Comparison of ENCODE assay signal across 17 cellular contexts in genomic region chr9:137647096-137647709, GRCh38. TPM values are rescaled to one million over a fixed set of nuclear protein-coding genes. Genes with fewer than 3 reads are reported as not detected.
DNase-seq lines count a peak whose midpoint lies in the region; ATAC-seq and TF ChIP-seq lines count a peak whose summit lies in the region.
"Had no signal": no experiment of that assay in that cellular context is flagged by ENCODE, and none has a peak within 500 bp of the region (broad histone marks: within the 10 kb centered on the region; RNA-seq: fewer than 3 reads in every experiment).

No MANE protein-coding gene starts in this region.

- peak overlapping the region; percentile 43 for H3K4me2 ChIP-seq in Loucy (ENCODE audit: low read depth, low read length, poor library complexity, severe bottlenecking)

- no peak overlapping the region for H2AFZ ChIP-seq in Loucy (ENCODE audit: low read length)

- H3K4me3 ChIP-seq in Loucy (ENCODE audit: low read length, poor library complexity, severe bottlenecking): no peak overlapping the region
- H3K4me3 ChIP-seq in vagina: no peak overlapping the region
- H3K4me3 ChIP-seq: SK-N-MC had no signal

- intact Hi-C loops in posterior vena cava (cut with DNase I): no loop called here
- intact Hi-C loops in vagina (cut with DNase I): no loop called here

- no peaks in the 10 kb centered on the region for H3F3A ChIP-seq in Loucy (ENCODE audit: low read depth)

- H3K27ac Mint-ChIP-seq in effector memory CD8-positive, alpha-beta T cell: peak overlapping the region; percentile 6 to 29

- TF ChIP-seq CTCF in Loucy (conservative IDR thresholded peaks at IDR 0.05; ENCODE audit: low read length) (no peak), vagina (IDR thresholded peaks at IDR 0.05) (no peak), GM10266 (IDR thresholded peaks at IDR 0.05; ENCODE audit: control insufficient read depth, insufficient read depth, low read depth, missing control alignments) (no peak)

- H3K4me1 Mint-ChIP-seq in effector memory CD8-positive, alpha-beta T cell (ENCODE audit: low read depth in 2 of 2): peaks cover 30 to 52% of the 10 kb centered on the region in 2 donors

- no peak overlapping the region for H3K4me3 Mint-ChIP-seq in effector memory CD8-positive, alpha-beta T cell
- H3K4me3 Mint-ChIP-seq: neural crest cell had no signal

- no peak for ATAC-seq in effector memory CD8-positive, alpha-beta T cell (replicated peaks)

- H3K9me2 ChIP-seq in Loucy (replicated peaks; ENCODE audit: low read depth, low read length): no peaks in the 10 kb centered on the region

- peaks cover 19% of the 10 kb centered on the region; the same call in 1 of the 2 replicates for H3K36me3 ChIP-seq in Loucy (ENCODE audit: insufficient read depth, low read length)
- peaks cover 0 to 10% of the 10 kb centered on the region in 2 donors for H3K36me3 ChIP-seq in vagina

- H3K36me3 Mint-ChIP-seq in effector memory CD8-positive, alpha-beta T cell (ENCODE audit: insufficient read depth): peaks cover 37% of the 10 kb centered on the region

- H3K79me2 ChIP-seq in Loucy (ENCODE audit: insufficient read depth, low read length): peaks cover 97% of the 10 kb centered on the region

- H3K27me3 Mint-ChIP-seq in effector memory CD8-positive, alpha-beta T cell: no peaks in the 10 kb centered on the region

- H3K27ac ChIP-seq in vagina: no peak overlapping the region
- H3K27ac ChIP-seq: C4-2B, SK-N-MC had no signal

- H3K4me1 ChIP-seq in Loucy (ENCODE audit: insufficient read depth, low read length, poor library complexity, severe bottlenecking) (peaks cover 10% of the 10 kb centered on the region), vagina (no peaks in the 10 kb centered on the region)

- H4K20me1 ChIP-seq in Loucy (ENCODE audit: insufficient read depth, low read length, poor library complexity, severe bottlenecking): peaks cover 48% of the 10 kb centered on the region

- no peaks in the 10 kb centered on the region for H3K9me3 ChIP-seq in Loucy (ENCODE audit: insufficient read depth, low read depth, low read length)
- no peaks in the 10 kb centered on the region for H3K9me3 ChIP-seq in vagina

- no peaks in the 10 kb centered on the region for H3K9me3 Mint-ChIP-seq in effector memory CD8-positive, alpha-beta T cell
- H3K9me3 Mint-ChIP-seq: neural crest cell had no signal

- no peaks in the 10 kb centered on the region for H3K27me3 ChIP-seq in Loucy (ENCODE audit: insufficient read depth, low read length, poor library complexity, severe bottlenecking)
- H3K27me3 ChIP-seq in vagina: no peaks in the 10 kb centered on the region

- no peak overlapping the region for H3K9ac ChIP-seq in Loucy (ENCODE audit: low read depth, low read length, poor library complexity, severe bottlenecking)

- peak; percentile 72 for DNase-seq in D341Med (ENCODE audit: low spot score)
- no peak for DNase-seq in effector memory CD8-positive, alpha-beta T cell
- DNase-seq in posterior vena cava (ENCODE audit: low spot score): peak; percentile 49
- no peak for DNase-seq in vagina (ENCODE audit: extremely low spot score in 2 of 2)
- no peak for DNase-seq in C1 segment of cervical spinal cord (lab: John Stamatoyannopoulos, UW)
- no peak for DNase-seq in GM10266 (ENCODE audit: extremely low spot score)
- DNase-seq: activated CD8-positive, alpha-beta memory T cell treated with anti-CD3 and anti-CD28 coated beads, Interleukin-2, amount 50 U/mL, for 4 hours; DMS79 treated with DMSO at 0.1 percent for 48 hours; effector memory CD4-positive, alpha-beta T cell; Karpas-422; NCI-H1694; right cardiac atrium; stimulated activated CD4-positive, alpha-beta T cell treated with anti-CD3 and anti-CD28 coated beads, Interleukin-1b, Interleukin-23, amount 100 ng/mL, for 48 hours had no signal

- no peak for TF ChIP-seq POLR2A in vagina (IDR thresholded peaks at IDR 0.05)

RNA-seq across cellular contexts. Expression of gene EHMT1, which starts 28.4 kb away (rescaled TPM):
- total RNA-seq in posterior vena cava: 10 to 100 TPM; 56.2 to 59.6 TPM
- 65.8 TPM for total RNA-seq in vagina

RNA-seq across cellular contexts. Expression of gene ARRDC1, which starts 41.7 kb away (rescaled TPM):
- total RNA-seq in posterior vena cava: 10 to 100 TPM; 14.9 to 18.0 TPM
- 114 TPM for total RNA-seq in vagina

RNA-seq across cellular contexts. Expression of gene ZMYND19, which starts 56.9 kb away (rescaled TPM):
- 10 to 100 TPM in 1 of 2 donors, 1 to 10 TPM in 1; 9.1 to 11.0 TPM for total RNA-seq in posterior vena cava
- total RNA-seq in vagina: 10.3 TPM

Comparison
In these comparisons a context has a peak if more than half of its experiments do, and no peak if none do; other contexts are left out.
1. DNase-seq: peak in D341Med (single experiment) and posterior vena cava (single experiment); none in effector memory CD8-positive, alpha-beta T cell (0 of 3), vagina (0 of 2), C1 segment of cervical spinal cord (0 of 14) and GM10266 (single experiment).